In the genomic region with DNA sequence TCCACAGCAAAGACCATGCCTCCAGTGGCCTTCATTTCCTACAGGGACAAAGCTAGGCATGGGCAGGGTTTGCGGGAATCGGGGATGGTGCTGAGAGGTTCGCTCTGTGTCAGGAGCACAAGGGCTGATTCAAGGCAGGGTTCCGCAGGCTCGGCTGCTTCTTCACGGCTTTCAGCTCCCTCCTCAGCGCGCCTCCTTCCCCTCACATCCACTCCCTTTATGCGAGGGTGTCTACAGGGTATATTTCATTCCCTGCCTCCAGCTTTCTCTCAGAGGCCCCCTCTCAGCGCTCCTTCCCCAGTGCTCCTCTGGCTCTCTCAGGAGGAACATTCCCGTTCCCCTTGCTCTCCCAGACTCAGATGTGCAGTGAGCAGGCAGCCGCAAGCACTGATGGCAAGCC, we compare ENCODE assay signal across 21 cellular contexts.
"Had no signal": no experiment of that assay in that cellular context is flagged by ENCODE, and none has a peak within 500 bp of the region (broad histone marks: within the 10 kb centered on the region; RNA-seq: fewer than 3 reads in every experiment).

No MANE protein-coding gene starts in this region.

- H3K4me1 Mint-ChIP-seq: activated CD4-positive, alpha-beta T cell treated with anti-CD3 and anti-CD28 coated beads for 36 hours; activated naive CD4-positive, alpha-beta T cell treated with anti-CD3 and anti-CD28 coated beads, Interleukin-2, amount 10 ng/mL, durations not matched to agents 7 days and 5 days; activated naive CD8-positive, alpha-beta T cell treated with anti-CD3 and anti-CD28 coated beads, Interleukin-2, amount 10 ng/mL, durations not matched to agents 7 days and 5 days had no signal

- H3K4me1 ChIP-seq: prostate gland had no signal

- H3K27ac ChIP-seq: ascending aorta, brain microvascular endothelial cell, epithelial cell of prostate, esophagus squamous epithelium, ovary, prostate gland, stomach, suprapubic skin, tibial artery, upper lobe of right lung had no signal

- H3K27me3 ChIP-seq: ascending aorta, brain microvascular endothelial cell, esophagus squamous epithelium, ovary, stomach, tibial artery, upper lobe of right lung had no signal

- H3K9me3 Mint-ChIP-seq: activated naive CD4-positive, alpha-beta T cell treated with anti-CD3 and anti-CD28 coated beads, Interleukin-2, amount 10 ng/mL, durations not matched to agents 7 days and 5 days; activated naive CD8-positive, alpha-beta T cell treated with anti-CD3 and anti-CD28 coated beads, Interleukin-2, amount 10 ng/mL, durations not matched to agents 7 days and 5 days; activated T-cell treated with anti-CD3 and anti-CD28 coated beads, Interleukin-2, amount 50 U/mL, for 24 hours; dendritic cell treated with granulocyte-macrophage colony-stimulating factor and Interleukin-4, amounts not matched to agents 40 ng/mL and 50 ng/mL, for 4 days; naive B cell; stimulated activated naive B cell treated with anti-CD40 and anti-IgM and Interleukin-4, amounts not matched to agents 10 μg/mL and 1 μg/mL and 100 μg/mL, for 72 hours had no signal

- H3K4me3 Mint-ChIP-seq: activated CD4-positive, alpha-beta T cell treated with anti-CD3 and anti-CD28 coated beads for 36 hours; activated naive CD4-positive, alpha-beta T cell treated with anti-CD3 and anti-CD28 coated beads, Interleukin-2, amount 10 ng/mL, durations not matched to agents 7 days and 5 days; activated naive CD8-positive, alpha-beta T cell treated with anti-CD3 and anti-CD28 coated beads, Interleukin-2, amount 10 ng/mL, durations not matched to agents 7 days and 5 days; activated T-cell treated with anti-CD3 and anti-CD28 coated beads, Interleukin-2, amount 50 U/mL, for 24 hours; dendritic cell treated with granulocyte-macrophage colony-stimulating factor and Interleukin-4, amounts not matched to agents 40 ng/mL and 50 ng/mL, for 4 days; nephron progenitor cell; stimulated activated naive B cell treated with anti-CD40 and anti-IgM and Interleukin-4, amounts not matched to agents 10 μg/mL and 1 μg/mL and 100 μg/mL, for 72 hours had no signal

- DNase-seq: activated CD4-positive, CD25-positive, alpha-beta regulatory T cell; activated CD8-positive, alpha-beta memory T cell treated with anti-CD3 and anti-CD28 coated beads, Interleukin-2, amount 50 U/mL, for 48 hours; activated gamma-delta T cell; activated naive CD8-positive, alpha-beta T cell treated with anti-CD3 and anti-CD28 coated beads, Interleukin-2, amount 10 ng/mL, durations not matched to agents 7 days and 5 days; esophagus squamous epithelium; upper lobe of right lung had no signal

- H3K36me3 ChIP-seq: ascending aorta, brain microvascular endothelial cell, esophagus squamous epithelium, ovary, prostate gland, stomach, suprapubic skin, tibial artery, upper lobe of right lung had no signal

- H3K27ac Mint-ChIP-seq: activated CD4-positive, alpha-beta T cell treated with anti-CD3 and anti-CD28 coated beads for 36 hours; activated naive CD4-positive, alpha-beta T cell treated with anti-CD3 and anti-CD28 coated beads, Interleukin-2, amount 10 ng/mL, durations not matched to agents 7 days and 5 days; activated naive CD8-positive, alpha-beta T cell treated with anti-CD3 and anti-CD28 coated beads, Interleukin-2, amount 10 ng/mL, durations not matched to agents 7 days and 5 days; activated T-cell treated with anti-CD3 and anti-CD28 coated beads, Interleukin-2, amount 50 U/mL, for 24 hours; dendritic cell treated with granulocyte-macrophage colony-stimulating factor and Interleukin-4, amounts not matched to agents 40 ng/mL and 50 ng/mL, for 4 days; nephron progenitor cell; stimulated activated naive B cell treated with anti-CD40 and anti-IgM and Interleukin-4, amounts not matched to agents 10 μg/mL and 1 μg/mL and 100 μg/mL, for 72 hours had no signal

- H3K9me3 ChIP-seq: ascending aorta, esophagus squamous epithelium, ovary, prostate gland, stomach, suprapubic skin, tibial artery, upper lobe of right lung had no signal

- H3K4me3 ChIP-seq: ascending aorta, esophagus squamous epithelium, ovary, prostate gland, stomach, suprapubic skin, tibial artery, upper lobe of right lung had no signal

- H3K36me3 Mint-ChIP-seq: activated naive CD4-positive, alpha-beta T cell treated with anti-CD3 and anti-CD28 coated beads, Interleukin-2, amount 10 ng/mL, durations not matched to agents 7 days and 5 days; activated naive CD8-positive, alpha-beta T cell treated with anti-CD3 and anti-CD28 coated beads, Interleukin-2, amount 10 ng/mL, durations not matched to agents 7 days and 5 days; naive B cell; stimulated activated naive B cell treated with anti-CD40 and anti-IgM and Interleukin-4, amounts not matched to agents 10 μg/mL and 1 μg/mL and 100 μg/mL, for 72 hours had no signal
